ENCODE assay signal across 30 cellular contexts in the genomic region with DNA sequence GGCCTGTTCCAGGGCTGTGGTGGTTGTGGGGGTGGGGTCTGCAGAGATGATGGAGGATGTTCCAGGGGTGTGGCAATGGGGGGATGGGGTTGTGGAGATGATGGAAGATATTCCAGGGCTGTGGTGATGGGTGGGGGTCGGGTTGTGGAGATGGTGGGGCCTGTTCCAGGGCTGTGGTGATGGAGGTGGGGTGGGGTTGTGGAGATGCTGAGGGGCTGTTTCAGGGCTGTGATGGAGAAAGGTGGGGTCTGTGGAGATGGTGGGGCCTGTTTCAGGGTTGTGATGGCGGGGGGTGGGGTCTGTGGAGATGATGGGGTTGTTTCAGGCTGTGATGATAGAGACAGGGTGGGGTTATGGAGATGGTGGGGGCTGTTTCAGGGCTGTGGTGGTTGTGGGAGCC.
"Had no signal": no experiment of that assay in that cellular context is flagged by ENCODE, and none has a peak within 500 bp of the region (broad histone marks: within the 10 kb centered on the region; RNA-seq: fewer than 3 reads in every experiment).

No MANE protein-coding gene starts in this region.

- H3K27me3 ChIP-seq: brain microvascular endothelial cell, MG63, SJCRH30 had no signal

- DNase-seq: activated CD4-positive, alpha-beta T cell treated with anti-CD3 and anti-CD28 coated beads, Interleukin-2, amount 10 ng/mL, durations not matched to agents 24 days and 14 days; activated CD4-positive, alpha-beta T cell treated with anti-CD3 and anti-CD28 coated beads, Interleukin-2, amount 50 U/mL, for 4 hours; activated CD8-positive, alpha-beta T cell treated with anti-CD3 and anti-CD28 coated beads for 36 hours; activated naive CD4-positive, alpha-beta T cell; activated naive CD4-positive, alpha-beta T cell treated with anti-CD3 and anti-CD28 coated beads, Interleukin-2, amount 50 U/mL, for 16 hours; activated naive CD8-positive, alpha-beta T cell treated with anti-CD3 and anti-CD28 coated beads for 36 hours; activated T-cell treated with anti-CD3 and anti-CD28 coated beads, Interleukin-2, amount 50 U/mL, for 1 hour; activated T-cell treated with anti-CD3 and anti-CD28 coated beads, Interleukin-2, amount 50 U/mL, for 72 hours; amniotic stem cell; brain microvascular endothelial cell; Kasumi-1; KG1; MG63; NCI-H1048; NCI-H1105 treated with DMSO at 0.1 percent for 48 hours; NCI-H1436; NCI-H1694; NCI-H1930; NCI-H2081 treated with DMSO at 0.1 percent for 48 hours; NCI-H226; NCI-H446 treated with DMSO at 0.1 percent for 48 hours; NCI-H524; NCI-H69; SHP77; SJCRH30; T1000; WERI-Rb-1 had no signal

- H3K4me3 ChIP-seq: MG63, SJCRH30, SK-N-MC had no signal

- H3K9me3 ChIP-seq: SJCRH30 had no signal

- H3K27ac Mint-ChIP-seq: activated CD4-positive, alpha-beta T cell treated with anti-CD3 and anti-CD28 coated beads, Interleukin-2, amount 10 ng/mL, durations not matched to agents 24 days and 14 days; activated CD8-positive, alpha-beta T cell treated with anti-CD3 and anti-CD28 coated beads for 36 hours; activated naive CD8-positive, alpha-beta T cell treated with anti-CD3 and anti-CD28 coated beads for 36 hours; activated T-cell treated with anti-CD3 and anti-CD28 coated beads, Interleukin-2, amount 50 U/mL, for 72 hours; activated T-helper 17 cell treated with anti-CD3 and anti-CD28 coated beads, Interleukin-2, amount 50 U/mL, for 72 hours had no signal

- ATAC-seq: activated CD8-positive, alpha-beta T cell treated with anti-CD3 and anti-CD28 coated beads for 36 hours; activated T-cell treated with anti-CD3 and anti-CD28 coated beads, Interleukin-2, amount 50 U/mL, for 72 hours; activated T-helper 17 cell treated with anti-CD3 and anti-CD28 coated beads, Interleukin-2, amount 50 U/mL, for 72 hours; Panc1 had no signal

- H3K27ac ChIP-seq: brain microvascular endothelial cell, SJCRH30, SK-N-MC, WERI-Rb-1 had no signal

- H3K36me3 ChIP-seq: brain microvascular endothelial cell, MG63, SJCRH30, WERI-Rb-1 had no signal

- H3K4me3 Mint-ChIP-seq: activated CD4-positive, alpha-beta T cell treated with anti-CD3 and anti-CD28 coated beads, Interleukin-2, amount 10 ng/mL, durations not matched to agents 24 days and 14 days; activated CD8-positive, alpha-beta T cell treated with anti-CD3 and anti-CD28 coated beads for 36 hours; activated naive CD8-positive, alpha-beta T cell treated with anti-CD3 and anti-CD28 coated beads for 36 hours; activated T-cell treated with anti-CD3 and anti-CD28 coated beads, Interleukin-2, amount 50 U/mL, for 72 hours; activated T-helper 17 cell treated with anti-CD3 and anti-CD28 coated beads, Interleukin-2, amount 50 U/mL, for 72 hours had no signal

- H3K9me3 Mint-ChIP-seq: activated CD8-positive, alpha-beta T cell treated with anti-CD3 and anti-CD28 coated beads for 36 hours; activated naive CD8-positive, alpha-beta T cell treated with anti-CD3 and anti-CD28 coated beads for 36 hours; activated T-cell treated with anti-CD3 and anti-CD28 coated beads, Interleukin-2, amount 50 U/mL, for 72 hours; activated T-helper 17 cell treated with anti-CD3 and anti-CD28 coated beads, Interleukin-2, amount 50 U/mL, for 72 hours had no signal

- H3K27me3 Mint-ChIP-seq: activated CD8-positive, alpha-beta T cell treated with anti-CD3 and anti-CD28 coated beads for 36 hours; activated naive CD8-positive, alpha-beta T cell treated with anti-CD3 and anti-CD28 coated beads for 36 hours had no signal

- H3K36me3 Mint-ChIP-seq: activated naive CD8-positive, alpha-beta T cell treated with anti-CD3 and anti-CD28 coated beads for 36 hours had no signal

- H3K4me1 ChIP-seq: SJCRH30 had no signal
